8 cellular contexts compared by ENCODE assay signal in the genomic region with DNA sequence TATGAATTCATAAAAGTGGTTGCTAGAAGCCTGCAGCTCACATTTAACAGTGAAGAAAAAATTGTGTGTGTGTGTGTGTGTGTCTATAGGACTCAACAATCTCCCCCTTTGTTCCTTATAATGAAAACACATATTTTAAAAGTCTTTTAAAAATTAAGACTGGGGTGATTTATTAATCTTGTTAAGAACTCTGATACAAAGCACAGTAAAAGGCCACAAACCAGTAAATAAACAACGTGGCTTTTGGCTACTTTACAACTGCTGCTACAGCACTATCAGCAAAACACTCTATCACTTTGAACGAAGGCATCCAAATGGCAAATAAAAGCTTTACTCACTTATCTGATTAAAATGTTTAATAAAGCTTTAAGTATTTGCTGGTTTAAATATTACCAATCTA. TPM values are rescaled to one million over a fixed set of nuclear protein-coding genes. Genes with fewer than 3 reads are reported as not detected.
A peak's percentile ranks its signal among the peaks of the same experiment; 100 is the strongest.
DNase-seq lines count a peak whose midpoint lies in the region; ATAC-seq, FAIRE-seq and TF ChIP-seq lines count a peak whose summit lies in the region.

No MANE protein-coding gene starts in this region.

- peak overlapping the region; percentile 95 for H2AFZ ChIP-seq in keratinocyte (ENCODE audit: control insufficient read depth, low read length)

- no peak for TF ChIP-seq CTCF in keratinocyte (optimal IDR thresholded peaks at IDR 0.05 in 1 of 3, IDR thresholded peaks at IDR 0.05 in 1 of 3, conservative IDR thresholded peaks at IDR 0.05 in 1 of 3; ENCODE audit: extremely low read depth in 1 of 3, insufficient read depth in 2 of 3, low read length in 3 of 3)

- H3K36me3 Mint-ChIP-seq in activated CD4-positive, alpha-beta memory T cell treated with anti-CD3 and anti-CD28 coated beads, Interleukin-2, amount 10 ng/mL, durations not matched to agents 7 days and 5 days (ENCODE audit: low read depth) = peaks cover 33% of the 10 kb centered on the region

- H3K27me3 Mint-ChIP-seq in activated CD4-positive, alpha-beta memory T cell treated with anti-CD3 and anti-CD28 coated beads, Interleukin-2, amount 10 ng/mL, durations not matched to agents 7 days and 5 days = no peaks in the 10 kb centered on the region

- peak overlapping the region in 2 of 3 experiments; percentile 92 to 97 for H3K4me3 ChIP-seq in keratinocyte (ENCODE audit: control insufficient read depth in 2 of 3, extremely low read depth in 1 of 3, insufficient read depth in 2 of 3, low read depth in 1 of 3, low read length in 3 of 3)

- peak overlapping the region; percentile 99 for H3K4me3 Mint-ChIP-seq in activated CD4-positive, alpha-beta memory T cell treated with anti-CD3 and anti-CD28 coated beads, Interleukin-2, amount 10 ng/mL, durations not matched to agents 7 days and 5 days

- DNase-seq in NCI-H82 (lab: John Stamatoyannopoulos, UW) = peak; percentile 23
- no peak for DNase-seq in NCI-H82 treated with DMSO at 0.1 percent for 48 hours (lab: John Stamatoyannopoulos, UW; ENCODE audit: unreplicated experiment)
- DNase-seq in activated CD4-positive, alpha-beta memory T cell treated with anti-CD3 and anti-CD28 coated beads, Interleukin-2, amount 10 ng/mL, durations not matched to agents 7 days and 5 days = no peak
- DNase-seq in keratinocyte (ENCODE audit: low read depth, low spot score) = no peak
- DNase-seq in substantia nigra (lab: John Stamatoyannopoulos, UW) = no peak
- no peak for DNase-seq in amniotic stem cell (lab: John Stamatoyannopoulos, UW)
- DNase-seq in KG1 (lab: John Stamatoyannopoulos, UW) = no peak

- ATAC-seq in GM21723 (IDR thresholded peaks at IDR 0.05; ENCODE audit: unreplicated experiment) = no peak

- peaks cover 8% of the 10 kb centered on the region for H3K4me1 ChIP-seq in keratinocyte (ENCODE audit: control insufficient read depth, extremely low read depth, insufficient read depth, low read length)

- H3K4me2 ChIP-seq in keratinocyte (ENCODE audit: control insufficient read depth, extremely low read depth, insufficient read depth, low read depth, low read length) = peak overlapping the region; percentile 96

- H3K27me3 ChIP-seq in keratinocyte (ENCODE audit: control insufficient read depth, extremely low read depth, insufficient read depth, low read length) = no peaks in the 10 kb centered on the region

- H3K9ac ChIP-seq in keratinocyte (ENCODE audit: control insufficient read depth, extremely low read depth, insufficient read depth, low read length) = peak overlapping the region; percentile 96

- POLR2A ChIA-PET in activated CD4-positive, alpha-beta memory T cell treated with anti-CD3 and anti-CD28 coated beads, Interleukin-2, amount 10 ng/mL, durations not matched to agents 7 days and 5 days (lab: Charles Lee) = interaction anchor here (0.6 to 6.5 kb wide), 37 partner anchors 10 to 495 kb away, joined by 3 to 68 read pairs (median 5); a partner anchor contains a TSS

- H3K9me3 ChIP-seq in keratinocyte (ENCODE audit: control insufficient read depth, low read depth, low read length) = no peaks in the 10 kb centered on the region

- H4K20me1 ChIP-seq in keratinocyte (ENCODE audit: control insufficient read depth, extremely low read depth, insufficient read depth, low read length) = no peaks in the 10 kb centered on the region

- dilution Hi-C loops in keratinocyte (cut with MboI; ENCODE audit: extremely low pct_ligation_motif_present, low sequenced_read_pairs) = no loop called here

- H3K27ac ChIP-seq in keratinocyte (ENCODE audit: control insufficient read depth, insufficient read depth, low read length) = peak overlapping the region; percentile 93
- peak overlapping the region; percentile 66 for H3K27ac ChIP-seq in substantia nigra (ENCODE audit: low read depth, low read length, poor library complexity, severe bottlenecking)

- peak overlapping the region; percentile 97 for H3K27ac Mint-ChIP-seq in activated CD4-positive, alpha-beta memory T cell treated with anti-CD3 and anti-CD28 coated beads, Interleukin-2, amount 10 ng/mL, durations not matched to agents 7 days and 5 days

- no peaks in the 10 kb centered on the region for H3K9me1 ChIP-seq in keratinocyte (ENCODE audit: control insufficient read depth, extremely low read depth, insufficient read depth, low read length)

- H3K9me3 Mint-ChIP-seq in activated CD4-positive, alpha-beta memory T cell treated with anti-CD3 and anti-CD28 coated beads, Interleukin-2, amount 10 ng/mL, durations not matched to agents 7 days and 5 days = no peaks in the 10 kb centered on the region

- CTCF ChIA-PET in activated CD4-positive, alpha-beta memory T cell treated with anti-CD3 and anti-CD28 coated beads, Interleukin-2, amount 10 ng/mL, durations not matched to agents 7 days and 5 days (lab: Charles Lee) = interaction anchor here (0.9 to 3.0 kb wide), 11 partner anchors 9 to 483 kb away, joined by 3 to 30 read pairs (median 5); a partner anchor contains a TSS

- H3K4me1 Mint-ChIP-seq in activated CD4-positive, alpha-beta memory T cell treated with anti-CD3 and anti-CD28 coated beads, Interleukin-2, amount 10 ng/mL, durations not matched to agents 7 days and 5 days = peaks cover 37% of the 10 kb centered on the region

- FAIRE-seq in keratinocyte (lab: Jason Lieb, UNC) = no peak

- H3K36me3 ChIP-seq in keratinocyte (ENCODE audit: control insufficient read depth in 2 of 2, extremely low read depth in 1 of 2, insufficient read depth in 2 of 2, low read length in 2 of 2) = peaks cover 6 to 15% of the 10 kb centered on the region in 2 experiments

- peaks cover 23% of the 10 kb centered on the region for H3K79me2 ChIP-seq in keratinocyte (ENCODE audit: control insufficient read depth, insufficient read depth, low read length)

RNA-seq across cellular contexts. Expression of a gene that starts 0.6 kb away (rescaled TPM):
- 1 to 10 TPM; 7.5 to 9.5 TPM for total RNA-seq in activated CD4-positive, alpha-beta memory T cell treated with anti-CD3 and anti-CD28 coated beads, Interleukin-2, amount 10 ng/mL, durations not matched to agents 7 days and 5 days
- polyA plus RNA-seq in keratinocyte = 4.4 to 9.4 TPM (median 5.1 TPM) in 3 replicates
- polyA plus RNA-seq in keratinocyte (2011; ENCODE audit: low read depth) = 5.3 TPM
- 2.3 and 4.8 TPM in 2 replicates for polyA plus RNA-seq in keratinocyte (2011; cell fraction: cytosol; rRNA removed)
- polyA plus RNA-seq in keratinocyte (2011; cell fraction: nucleus; rRNA removed) = 6.9 and 11.0 TPM in 2 replicates
- polyA plus RNA-seq in keratinocyte (2012; ENCODE audit: low replicate concordance) = 4.9 and 8.1 TPM in 2 replicates
- polyA minus RNA-seq in keratinocyte = 1.6 to 1.9 TPM in 2 of 3 replicates, not detected in the other
- 2.5 TPM for polyA minus RNA-seq in keratinocyte (2011; cell fraction: cytosol; rRNA and poly(A)+ RNA removed)
- polyA minus RNA-seq in keratinocyte (2011; cell fraction: nucleus; rRNA and poly(A)+ RNA removed) = 2.0 and 4.5 TPM in 2 replicates
